ENCODE assay signal across 8 cellular contexts in the genomic region with DNA sequence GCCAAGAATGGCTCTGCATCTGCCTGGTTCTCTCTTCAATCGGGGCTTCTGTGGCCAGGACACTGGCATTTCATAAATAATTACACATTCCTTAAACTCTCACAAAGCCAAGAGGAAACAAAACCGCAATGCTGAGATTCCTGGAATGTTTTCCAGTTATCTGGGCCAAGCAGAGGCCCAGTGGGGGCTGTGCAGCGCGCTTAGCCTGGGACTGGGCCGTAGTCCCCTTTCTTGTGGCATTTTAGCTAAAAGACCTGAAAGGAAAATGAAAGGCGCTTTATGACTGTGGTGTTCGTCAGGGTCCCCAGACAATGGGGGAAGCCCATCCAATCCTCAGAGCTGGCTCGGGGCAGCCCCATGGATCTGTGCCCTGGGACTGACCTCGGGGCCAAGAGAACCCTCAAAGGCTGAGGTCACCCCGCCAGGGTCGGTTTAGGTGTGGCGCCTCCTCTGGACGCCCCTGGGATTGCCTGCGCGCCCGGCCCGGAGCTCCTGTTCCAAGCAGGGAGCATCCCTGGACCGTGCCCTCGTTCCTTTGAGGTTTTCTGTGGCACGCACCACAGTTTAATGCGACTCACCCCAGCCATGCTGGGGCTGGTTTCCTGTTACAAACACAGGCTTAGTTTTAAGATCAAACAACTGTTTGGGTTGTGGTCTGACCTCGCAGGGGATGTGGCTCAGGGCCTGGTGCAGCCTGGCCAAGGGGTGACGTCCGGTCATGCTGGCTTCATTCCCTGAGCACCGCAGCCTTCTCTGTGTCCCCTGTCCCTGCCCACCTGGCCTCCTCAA. TPM values are rescaled to one million over a fixed set of nuclear protein-coding genes. Genes with fewer than 3 reads are reported as not detected.
A peak's percentile ranks its signal among the peaks of the same experiment; 100 is the strongest.
DNase-seq lines count a peak whose midpoint lies in the region; ATAC-seq lines count a peak whose summit lies in the region.

No MANE protein-coding gene starts in this region.

- no peak overlapping the region for H3K4ac ChIP-seq in neuronal stem cell (ENCODE audit: low read length)

- no peak overlapping the region for H3K4me2 ChIP-seq in neuronal stem cell (ENCODE audit: insufficient read depth, low read length, poor library complexity, severe bottlenecking)

- H3K79me1 ChIP-seq in neuronal stem cell (ENCODE audit: low read depth, low read length), result no peaks in the 10 kb centered on the region

- no peak overlapping the region for H2BK120ac ChIP-seq in neuronal stem cell (ENCODE audit: low read depth, low read length)

- no peak overlapping the region for H2BK12ac ChIP-seq in neuronal stem cell (ENCODE audit: low read length)

- no peak overlapping the region for H3K27ac ChIP-seq in neuronal stem cell (replicated peaks; ENCODE audit: low read length)

- WGBS in neuronal stem cell (ENCODE audit: extremely low coverage in 2 of 2, insufficient read length in 2 of 2, insufficient replicate concordance in 1 of 2), 2 donors, result no CpG with 5 or more reads among the region's 25 CpGs

- H3K18ac ChIP-seq in neuronal stem cell (ENCODE audit: low read length), result peak overlapping the region; percentile 92

- H3K9ac ChIP-seq in neuronal stem cell (ENCODE audit: low read depth, low read length, poor library complexity), result no peak overlapping the region

- no peaks in the 10 kb centered on the region for H3K36me3 ChIP-seq in neuronal stem cell (replicated peaks in 1 of 2; ENCODE audit: control insufficient read depth in 2 of 2, insufficient read depth in 2 of 2, low read length in 2 of 2)

- no peak overlapping the region for H3K4me3 ChIP-seq in neuronal stem cell (ENCODE audit: low read length in 2 of 2)

- H3K23ac ChIP-seq in neuronal stem cell (ENCODE audit: low read depth, low read length, poor library complexity), result no peak overlapping the region

- peak overlapping the region; percentile 7 for H4K8ac ChIP-seq in neuronal stem cell (ENCODE audit: low read depth, low read length)

- peak overlapping the region; percentile 14 for H2BK15ac ChIP-seq in neuronal stem cell (ENCODE audit: low read length)

- ATAC-seq in GM18511 (IDR thresholded peaks at IDR 0.05; ENCODE audit: unreplicated experiment) (peak; percentile 82), HG03039 (IDR thresholded peaks at IDR 0.05; ENCODE audit: unreplicated experiment) (peak; percentile 66)

- H2BK5ac ChIP-seq in neuronal stem cell (ENCODE audit: low read length), result no peak overlapping the region

- DNase-seq in 8988T (peak; percentile 86), T1000 (lab: John Stamatoyannopoulos, UW) (peak; percentile 43), epidermal melanocyte (ENCODE audit: insufficient read length, low spot score) (peak; percentile 77), neuronal stem cell (ENCODE audit: low spot score) (no peak), germinal center (ENCODE audit: low spot score) (no peak), NCI-H2227 (lab: John Stamatoyannopoulos, UW; ENCODE audit: unreplicated experiment) (no peak)

- H3K27me3 ChIP-seq in neuronal stem cell (ENCODE audit: control insufficient read depth in 3 of 3, insufficient read depth in 3 of 3, low read depth in 1 of 3, low read length in 3 of 3), result no peaks in the 10 kb centered on the region

- no peak overlapping the region for H4K91ac ChIP-seq in neuronal stem cell (ENCODE audit: low read depth, low read length, poor library complexity)

- no peaks in the 10 kb centered on the region for H3K9me3 ChIP-seq in neuronal stem cell (replicated peaks in 1 of 2; ENCODE audit: control insufficient read depth in 2 of 2, insufficient read depth in 1 of 2, low read depth in 1 of 2, low read length in 2 of 2)

- H3K4me1 ChIP-seq in neuronal stem cell (ENCODE audit: control insufficient read depth in 2 of 2, insufficient read depth in 1 of 2, low read depth in 1 of 2, low read length in 2 of 2), result peaks cover 11 to 20% of the 10 kb centered on the region in 2 donors

- peak overlapping the region; percentile 33 for H2AK5ac ChIP-seq in neuronal stem cell (ENCODE audit: low read depth, low read length)

- peak overlapping the region; percentile 67 for H2AFZ ChIP-seq in neuronal stem cell (ENCODE audit: low read length)

- H3K14ac ChIP-seq in neuronal stem cell (ENCODE audit: low read length), result peak overlapping the region; percentile 4

RNA-seq across cellular contexts. Expression of a gene that starts 51.5 kb away (rescaled TPM):
- polyA plus RNA-seq in neuronal stem cell (2013, experiment 1 of 2), result 11.1 TPM
- polyA plus RNA-seq in neuronal stem cell (2013, experiment 2 of 2), result 11.1 TPM

Comparison
In these comparisons a context has a peak if more than half of its experiments do, and no peak if none do; other contexts are left out.
1. DNase-seq: peak in 8988T (single experiment), T1000 (single experiment) and epidermal melanocyte (single experiment); none in neuronal stem cell (single experiment), germinal center (single experiment) and NCI-H2227 (single experiment).